In the genomic region with DNA sequence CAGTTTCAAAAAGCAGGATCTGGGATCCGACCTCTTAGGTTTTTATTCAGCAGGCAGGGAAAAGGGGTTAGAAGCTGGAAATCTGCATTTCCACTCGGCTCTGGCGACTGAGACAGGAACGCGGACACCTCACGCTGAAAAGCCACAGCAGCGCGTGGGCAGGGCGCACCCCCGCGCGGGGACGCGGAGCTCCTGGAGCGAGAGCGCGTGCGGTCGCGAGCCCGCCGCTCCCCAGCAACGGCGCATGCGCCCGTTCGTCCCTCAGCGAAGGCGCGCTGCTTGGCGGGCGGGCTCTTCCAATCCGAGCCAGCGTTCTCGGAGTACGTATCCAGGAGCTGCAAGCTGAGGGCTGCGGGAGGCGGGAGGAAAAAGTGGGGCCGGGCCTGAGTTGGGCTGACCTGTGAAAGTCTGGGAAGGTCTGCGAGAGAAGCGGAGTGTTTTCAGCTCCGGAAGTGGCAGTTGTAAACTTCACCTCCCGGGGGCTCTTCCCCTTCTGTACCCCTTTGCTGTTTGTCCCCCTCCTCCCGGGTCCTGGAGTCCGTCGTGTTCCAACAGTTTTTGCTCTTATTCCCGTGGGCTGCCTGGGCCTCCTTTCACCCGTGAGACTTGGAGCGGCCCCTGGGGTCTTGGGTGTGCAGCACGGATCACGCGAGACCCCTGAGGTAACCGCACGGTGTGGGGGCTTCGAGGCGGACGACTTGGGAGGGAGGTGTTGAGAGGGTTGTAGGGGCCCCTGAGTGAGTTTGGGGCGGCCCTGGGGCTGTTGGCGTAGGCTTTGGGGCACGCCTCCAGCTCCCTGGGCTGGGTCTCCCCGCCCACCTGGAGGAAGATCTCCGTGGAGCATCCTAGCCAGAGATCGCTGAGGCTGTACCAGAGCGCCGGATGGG, we compare ENCODE assay signal across 8 cellular contexts. TPM values are rescaled to one million over a fixed set of nuclear protein-coding genes. Genes with fewer than 3 reads are reported as not detected.
DNase-seq lines count a peak whose midpoint lies in the region; ATAC-seq and TF ChIP-seq lines count a peak whose summit lies in the region.

A gene (plus strand): TSS at position 403 of the 887 bp plus-strand sequence. CDS start 11,046 bp downstream, outside the sequence.

- peak; percentile 96 to 99 for DNase-seq in NCI-H526 (lab: John Stamatoyannopoulos, UW)
- DNase-seq in activated CD4-positive, alpha-beta T cell treated with anti-CD3 and anti-CD28 coated beads, Interleukin-2, amount 10 ng/mL, durations not matched to agents 24 days and 14 days: peak; percentile 96
- peak; percentile 41 for DNase-seq in cortex of kidney (lab: John Stamatoyannopoulos, UW)
- DNase-seq in left lung: peak; percentile 96 to 97
- DNase-seq in stimulated activated CD4-positive, alpha-beta T cell treated with anti-CD3 and anti-CD28 coated beads, Interleukin-2, amount 100 ng/mL, for 4 hours (ENCODE audit: low read depth): peak; percentile 79

- H3K36me3 Mint-ChIP-seq in activated CD4-positive, alpha-beta T cell treated with anti-CD3 and anti-CD28 coated beads, Interleukin-2, amount 10 ng/mL, durations not matched to agents 24 days and 14 days (ENCODE audit: low read depth): no peaks in the 10 kb centered on the region

- H3K4me3 ChIP-seq in left lung: peak within 1 kb of the TSS; percentile 71 to 76

- H3K9me3 ChIP-seq in left lung: no peaks in the 10 kb centered on the region

- peak within 1 kb of the TSS; percentile 70 for H3K27ac ChIP-seq in C4-2B
- H3K27ac ChIP-seq in left lung: peak within 1 kb of the TSS; percentile 74 to 83

- peak within 1 kb of the TSS; percentile 89 for H3K4me3 Mint-ChIP-seq in activated CD4-positive, alpha-beta T cell treated with anti-CD3 and anti-CD28 coated beads, Interleukin-2, amount 10 ng/mL, durations not matched to agents 24 days and 14 days

- H3K4me1 ChIP-seq in left lung: peaks cover 0 to 10% of the 10 kb centered on the region in 2 donors

- no peaks in the 10 kb centered on the region for H3K27me3 ChIP-seq in left lung

- peaks cover 7% of the 10 kb centered on the region for H3K9me3 Mint-ChIP-seq in activated CD4-positive, alpha-beta T cell treated with anti-CD3 and anti-CD28 coated beads, Interleukin-2, amount 10 ng/mL, durations not matched to agents 24 days and 14 days

- H3K4me1 Mint-ChIP-seq in activated CD4-positive, alpha-beta T cell treated with anti-CD3 and anti-CD28 coated beads, Interleukin-2, amount 10 ng/mL, durations not matched to agents 24 days and 14 days: peaks cover 13% of the 10 kb centered on the region

- H3K36me3 ChIP-seq in left lung: no peaks in the 10 kb centered on the region

- peak; percentile 69 for ATAC-seq in GM19328 (IDR thresholded peaks at IDR 0.05; ENCODE audit: unreplicated experiment)
- peak; percentile 71 for ATAC-seq in HG03469 (IDR thresholded peaks at IDR 0.05; ENCODE audit: unreplicated experiment)
- peak; percentile 97 for ATAC-seq in left lung

- H3K27ac Mint-ChIP-seq in activated CD4-positive, alpha-beta T cell treated with anti-CD3 and anti-CD28 coated beads, Interleukin-2, amount 10 ng/mL, durations not matched to agents 24 days and 14 days: peak within 1 kb of the TSS; percentile 81

- peaks cover 17% of the 10 kb centered on the region for H3K27me3 Mint-ChIP-seq in activated CD4-positive, alpha-beta T cell treated with anti-CD3 and anti-CD28 coated beads, Interleukin-2, amount 10 ng/mL, durations not matched to agents 24 days and 14 days

- intact Hi-C loops in activated CD4-positive, alpha-beta T cell treated with anti-CD3 and anti-CD28 coated beads, Interleukin-2, amount 10 ng/mL, durations not matched to agents 24 days and 14 days (cut with micrococcal nuclease): loop anchor here (1.0 to 5.0 kb wide), 7 partner anchors 42 to 1230 kb away; a partner anchor contains a TSS
- intact Hi-C loops in left lung (cut with DNase I): no loop called here

- TF ChIP-seq CTCF in C4-2B (conservative IDR thresholded peaks at IDR 0.05) (no peak), left lung (IDR thresholded peaks at IDR 0.05) (no peak)

RNA-seq across cellular contexts. Expression of the gene that starts here (rescaled TPM):
- total RNA-seq in activated CD4-positive, alpha-beta T cell treated with anti-CD3 and anti-CD28 coated beads, Interleukin-2, amount 10 ng/mL, durations not matched to agents 24 days and 14 days: 1.5 and 1.6 TPM in 2 replicates
- total RNA-seq in left lung: 1 to 10 TPM; 2.0 to 2.3 TPM

Comparison
In these comparisons a context has a peak if more than half of its experiments do, and no peak if none do; other contexts are left out.
1. Peak in every context shown above with its lines: DNase-seq, ATAC-seq, H3K4me3 ChIP-seq and H3K27ac ChIP-seq.
2. DNase-seq: peak in every context shown above with its lines; median percentile 98 in NCI-H526; 96 in left lung; 96 in activated CD4-positive, alpha-beta T cell treated with anti-CD3 and anti-CD28 coated beads, Interleukin-2, amount 10 ng/mL, durations not matched to agents 24 days and 14 days; 79 in stimulated activated CD4-positive, alpha-beta T cell treated with anti-CD3 and anti-CD28 coated beads, Interleukin-2, amount 100 ng/mL, for 4 hours; 41 in cortex of kidney.